8 cellular contexts compared by ENCODE assay signal in the genomic region with DNA sequence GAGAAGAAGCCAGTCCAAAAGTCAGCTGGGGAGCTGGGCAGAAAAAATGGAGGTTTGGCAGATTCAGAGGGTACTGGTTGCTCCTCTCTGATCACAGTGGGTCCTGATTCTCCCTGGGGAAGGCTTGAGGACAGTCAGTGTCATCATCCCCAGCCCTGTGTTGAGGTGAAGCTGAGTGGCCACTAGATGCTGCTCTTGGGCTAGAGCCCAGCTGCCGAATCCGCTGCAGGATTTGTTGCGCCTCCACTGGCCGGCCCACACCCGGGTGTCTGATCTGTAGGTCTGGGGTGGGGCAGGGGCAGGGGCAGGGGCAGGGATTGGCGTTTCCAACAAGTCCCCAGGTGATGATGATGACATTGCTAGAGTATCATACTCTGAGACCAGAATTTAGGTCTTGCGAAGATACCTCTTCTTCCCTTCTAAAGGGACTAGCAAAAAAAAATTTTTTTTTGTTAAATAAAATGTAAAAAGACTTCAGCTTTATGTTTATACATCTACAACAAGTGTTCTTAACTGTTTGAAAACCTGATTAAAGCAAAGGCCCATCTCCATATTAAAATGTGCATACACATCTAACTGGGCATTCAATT.
DNase-seq lines count a peak whose midpoint lies in the region; ATAC-seq, FAIRE-seq and TF ChIP-seq lines count a peak whose summit lies in the region.

No MANE protein-coding gene starts in this region.

- FAIRE-seq in D721Med (lab: Jason Lieb, UNC): no peak
- FAIRE-seq in HTR-8/SVneo (lab: Jason Lieb, UNC): peak; percentile 36

- TF ChIP-seq CTCF in D721Med (IDR thresholded peaks at IDR 0.05; ENCODE audit: insufficient read depth, missing control alignments) (peak; percentile 84), fibroblast of mammary gland (conservative IDR thresholded peaks at IDR 0.05; ENCODE audit: control insufficient read depth, insufficient read depth, low read depth, low read length) (peak; percentile 91), osteocyte (IDR thresholded peaks at IDR 0.05) (peak; percentile 89)

- H3K4me3 Mint-ChIP-seq in osteocyte (ENCODE audit: unreplicated experiment): no peak overlapping the region
- no peak overlapping the region for H3K4me3 Mint-ChIP-seq in stimulated activated memory B cell treated with anti-CD40 and anti-IgM and Interleukin-4, amounts not matched to agents 10 μg/mL and 1 μg/mL and 100 μg/mL, for 72 hours

- in situ Hi-C loops in SK-MEL-5 (cut with HindIII; ENCODE audit: low pct_unique_long_range_greater_than_20kb, low sequenced_read_pairs): no loop called here

- no peaks in the 10 kb centered on the region for H3K9me3 Mint-ChIP-seq in osteocyte (ENCODE audit: unreplicated experiment)
- no peaks in the 10 kb centered on the region for H3K9me3 Mint-ChIP-seq in stimulated activated memory B cell treated with anti-CD40 and anti-IgM and Interleukin-4, amounts not matched to agents 10 μg/mL and 1 μg/mL and 100 μg/mL, for 72 hours

- H3K27ac Mint-ChIP-seq in osteocyte (ENCODE audit: unreplicated experiment): no peak overlapping the region
- no peak overlapping the region for H3K27ac Mint-ChIP-seq in stimulated activated memory B cell treated with anti-CD40 and anti-IgM and Interleukin-4, amounts not matched to agents 10 μg/mL and 1 μg/mL and 100 μg/mL, for 72 hours

- H3K4me1 Mint-ChIP-seq in osteocyte (ENCODE audit: unreplicated experiment): peaks cover 20% of the 10 kb centered on the region
- H3K4me1 Mint-ChIP-seq in stimulated activated memory B cell treated with anti-CD40 and anti-IgM and Interleukin-4, amounts not matched to agents 10 μg/mL and 1 μg/mL and 100 μg/mL, for 72 hours: peaks cover 6% of the 10 kb centered on the region

- DNase-seq in D721Med (ENCODE audit: insufficient read length, low spot score): peak; percentile 92
- peak; percentile 86 for DNase-seq in HTR-8/SVneo (ENCODE audit: insufficient read length, low spot score)
- peak; percentile 81 for DNase-seq in SK-MEL-5 (ENCODE audit: low read depth, low spot score)
- DNase-seq in fibroblast of mammary gland (ENCODE audit: low read depth): peak; percentile 65
- DNase-seq in osteocyte (ENCODE audit: extremely low spot score, unreplicated experiment): peak; percentile 89

- no peaks in the 10 kb centered on the region for H3K27me3 Mint-ChIP-seq in osteocyte (ENCODE audit: unreplicated experiment)
- H3K27me3 Mint-ChIP-seq in stimulated activated memory B cell treated with anti-CD40 and anti-IgM and Interleukin-4, amounts not matched to agents 10 μg/mL and 1 μg/mL and 100 μg/mL, for 72 hours: no peaks in the 10 kb centered on the region

- ATAC-seq in GM21529 (IDR thresholded peaks at IDR 0.05; ENCODE audit: unreplicated experiment) (no peak), HG02642 (IDR thresholded peaks at IDR 0.05; ENCODE audit: poor library complexity, unreplicated experiment) (no peak)
- ATAC-seq in stimulated activated memory B cell treated with anti-CD40 and anti-IgM and Interleukin-4, amounts not matched to agents 10 μg/mL and 1 μg/mL and 100 μg/mL, for 72 hours: no peak

- H3K4me3 ChIP-seq in fibroblast of mammary gland (ENCODE audit: control insufficient read depth, low read depth, low read length): no peak overlapping the region

- H3K36me3 Mint-ChIP-seq in osteocyte (ENCODE audit: unreplicated experiment): no peaks in the 10 kb centered on the region
- peaks cover 50% of the 10 kb centered on the region for H3K36me3 Mint-ChIP-seq in stimulated activated memory B cell treated with anti-CD40 and anti-IgM and Interleukin-4, amounts not matched to agents 10 μg/mL and 1 μg/mL and 100 μg/mL, for 72 hours
